27 cellular contexts compared by ENCODE assay signal in the genomic region with DNA sequence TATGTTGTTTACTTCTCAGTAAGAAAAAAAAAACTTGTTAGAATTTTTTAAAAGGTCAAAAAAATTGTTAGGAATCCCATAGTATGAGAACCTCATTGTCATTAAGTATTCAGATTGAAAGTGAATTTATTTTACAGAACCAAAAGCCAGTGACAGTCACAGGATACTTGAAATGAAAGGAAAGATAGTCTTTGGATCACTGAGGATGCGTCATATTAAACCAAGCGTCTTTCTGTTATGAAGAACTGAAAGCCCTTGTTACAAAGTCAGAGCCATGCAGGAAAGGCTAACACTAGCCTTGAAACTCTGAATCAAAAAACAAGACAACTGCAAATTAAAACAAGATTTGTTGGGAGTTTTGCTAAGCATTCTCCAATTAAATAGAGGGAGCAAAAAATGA.
"Had no signal": no experiment of that assay in that cellular context is flagged by ENCODE, and none has a peak within 500 bp of the region (broad histone marks: within the 10 kb centered on the region; RNA-seq: fewer than 3 reads in every experiment).

No MANE protein-coding gene starts in this region.

- H3K27me3 Mint-ChIP-seq: memory B cell; naive B cell; stimulated activated naive CD8-positive, alpha-beta T cell treated with anti-CD3 and anti-CD28 coated beads, Interleukin-15, Interleukin-2, amounts not matched to agents 100 ng/mL and 50 ng/mL, for 24 hours had no signal

- H3K4me3 Mint-ChIP-seq: memory B cell; naive B cell; natural killer cell; nephron progenitor cell; neural progenitor cell; stimulated activated effector memory CD8-positive, alpha-beta T cell treated with anti-CD3 and anti-CD28 coated beads, Interleukin-12 subunit alpha, Interleukin-12 subunit beta, amount 100 ng/mL, for 72 hours; stimulated activated naive CD8-positive, alpha-beta T cell treated with anti-CD3 and anti-CD28 coated beads, Interleukin-15, Interleukin-2, amounts not matched to agents 100 ng/mL and 50 ng/mL, for 24 hours had no signal

- H3K4me3 ChIP-seq: heart right ventricle, hepatocyte, left ventricle myocardium inferior, lung, neural progenitor cell, ovary, prostate gland, skin epidermis, testis, thyroid gland, transverse colon, upper lobe of right lung had no signal

- H3K27me3 ChIP-seq: heart right ventricle, hepatocyte, neural progenitor cell, ovary, testis, thyroid gland, transverse colon, upper lobe of right lung had no signal

- H3K27ac Mint-ChIP-seq: memory B cell; natural killer cell; nephron progenitor cell; neural progenitor cell; stimulated activated effector memory CD8-positive, alpha-beta T cell treated with anti-CD3 and anti-CD28 coated beads, Interleukin-12 subunit alpha, Interleukin-12 subunit beta, amount 100 ng/mL, for 72 hours; stimulated activated naive CD8-positive, alpha-beta T cell treated with anti-CD3 and anti-CD28 coated beads, Interleukin-15, Interleukin-2, amounts not matched to agents 100 ng/mL and 50 ng/mL, for 24 hours had no signal

- H3K9ac ChIP-seq: neural progenitor cell had no signal

- H3K27ac ChIP-seq: heart right ventricle, hepatocyte, left ventricle myocardium inferior, neural progenitor cell, ovary, prostate gland, skin epidermis, testis, thyroid gland, transverse colon, upper lobe of right lung had no signal

- H3K4me1 Mint-ChIP-seq: memory B cell; naive B cell; natural killer cell; neural progenitor cell; stimulated activated effector memory CD8-positive, alpha-beta T cell treated with anti-CD3 and anti-CD28 coated beads, Interleukin-12 subunit alpha, Interleukin-12 subunit beta, amount 100 ng/mL, for 72 hours had no signal

- H3K36me3 ChIP-seq: heart right ventricle, left ventricle myocardium inferior, neural progenitor cell, ovary, prostate gland, thyroid gland, transverse colon, upper lobe of right lung had no signal

- H3K4me1 ChIP-seq: neural progenitor cell, prostate gland, testis, transverse colon, upper lobe of right lung had no signal

- H3K36me3 Mint-ChIP-seq: memory B cell; naive B cell; natural killer cell; neural progenitor cell; stimulated activated effector memory CD8-positive, alpha-beta T cell treated with anti-CD3 and anti-CD28 coated beads, Interleukin-12 subunit alpha, Interleukin-12 subunit beta, amount 100 ng/mL, for 72 hours had no signal

- DNase-seq: heart right ventricle; islet precursor cell; left ventricle myocardium inferior; naive B cell; natural killer cell; nephron progenitor cell; ovary; posterior cingulate gyrus; retina; right cardiac atrium; stimulated activated CD4-positive, alpha-beta T cell treated with anti-CD3 and anti-CD28 coated beads, Interleukin-12 subunit alpha, Interleukin-12 subunit beta, amount 100 ng/mL, for 4 hours; stimulated activated CD4-positive, alpha-beta T cell treated with anti-CD3 and anti-CD28 coated beads, Interleukin-15, amount 100 ng/mL, for 24 hours; stimulated activated CD4-positive, alpha-beta T cell treated with anti-CD3 and anti-CD28 coated beads, Interleukin-2, amount 100 ng/mL, for 24 hours; stimulated activated CD4-positive, alpha-beta T cell treated with anti-CD3 and anti-CD28 coated beads, Interleukin-4, amount 100 ng/mL, for 1 hour; stimulated activated naive CD4-positive, alpha-beta T cell; testis; thyroid gland; transverse colon; upper lobe of right lung had no signal

- H3K4me2 ChIP-seq: hepatocyte, neural progenitor cell had no signal

- H2AFZ ChIP-seq: hepatocyte, neural progenitor cell had no signal

- H3K9me3 ChIP-seq: heart right ventricle, left ventricle myocardium inferior, ovary, prostate gland, testis, thyroid gland, transverse colon, upper lobe of right lung had no signal

- H3K9me3 Mint-ChIP-seq: nephron progenitor cell; neural progenitor cell; stimulated activated naive CD8-positive, alpha-beta T cell treated with anti-CD3 and anti-CD28 coated beads, Interleukin-15, Interleukin-2, amounts not matched to agents 100 ng/mL and 50 ng/mL, for 24 hours had no signal
